ENCODE assay signal across 1 cellular context in genomic region chr2:156192468-156192867, GRCh38.
TF ChIP-seq lines count a peak whose summit lies in the region.

No MANE protein-coding gene starts in this region.

TF ChIP-seq in GM12878, 131 proteins besides CTCF, POLR2A, EP300 and RAD21:
- TF ChIP-seq ZNF592 (IDR thresholded peaks at IDR 0.05) (no peak), SMC3 (IDR thresholded peaks at IDR 0.05; ENCODE audit: borderline replicate concordance, low read length) (peak; percentile 34; the same call in 1 of the 2 replicates), SMARCA5 (IDR thresholded peaks at IDR 0.05) (no peak), GABPA (IDR thresholded peaks at IDR 0.05; ENCODE audit: low read depth) (no peak), IKZF2 (IDR thresholded peaks at IDR 0.05) (peak; percentile 24 to 25; a peak in 2 of 4 replicates), ZNF384 (IDR thresholded peaks at IDR 0.05; ENCODE audit: borderline replicate concordance, low read depth, low read length) (no peak), NR2C1 (IDR thresholded peaks at IDR 0.05) (0 out of 2 replicates have a peak, but pooled peaks have one; percentile 14), E2F4 (IDR thresholded peaks at IDR 0.05; ENCODE audit: low read depth, low read length) (no peak), ZNF207 (IDR thresholded peaks at IDR 0.05; ENCODE audit: borderline replicate concordance) (no peak), STAT1 (conservative IDR thresholded peaks at IDR 0.05) (no peak), ZNF217 (IDR thresholded peaks at IDR 0.05) (no peak), RFX5 (IDR thresholded peaks at IDR 0.05; ENCODE audit: low read depth, low read length) (no peak), ASH2L (IDR thresholded peaks at IDR 0.05; ENCODE audit: borderline replicate concordance, low read depth) (no peak)
- TF ChIP-seq, protein P1, sequence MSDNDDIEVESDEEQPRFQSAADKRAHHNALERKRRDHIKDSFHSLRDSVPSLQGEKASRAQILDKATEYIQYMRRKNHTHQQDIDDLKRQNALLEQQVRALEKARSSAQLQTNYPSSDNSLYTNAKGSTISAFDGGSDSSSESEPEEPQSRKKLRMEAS (IDR thresholded peaks at IDR 0.05; ENCODE audit: low read depth, low read length) = no peak
